33 cellular contexts compared by ENCODE assay signal in the genomic region with DNA sequence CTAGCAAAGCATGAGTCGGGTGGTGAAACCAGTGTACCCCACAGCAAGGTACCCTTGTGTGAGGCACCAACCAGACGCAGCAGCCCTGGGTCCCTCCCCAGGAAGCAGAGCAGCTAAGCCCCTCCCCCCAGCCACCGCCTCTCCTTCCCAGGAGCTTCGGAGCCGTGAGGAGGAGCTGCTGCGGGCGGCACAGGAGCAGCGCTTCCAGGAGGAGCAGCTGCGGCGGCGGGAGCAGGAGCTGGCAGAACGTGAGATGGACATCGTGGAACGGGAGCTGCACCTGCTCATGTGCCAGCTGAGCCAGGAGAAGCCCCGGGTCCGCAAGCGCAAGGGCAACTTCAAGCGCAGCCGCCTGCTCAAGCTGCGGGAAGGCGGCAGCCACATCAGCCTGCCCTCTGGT. TPM values are rescaled to one million over a fixed set of nuclear protein-coding genes. Genes with fewer than 3 reads are reported as not detected.
"Had no signal": no experiment of that assay in that cellular context is flagged by ENCODE, and none has a peak within 500 bp of the region (broad histone marks: within the 10 kb centered on the region; RNA-seq: fewer than 3 reads in every experiment).

No MANE protein-coding gene starts in this region.

- DNase-seq: activated CD4-positive, alpha-beta T cell treated with anti-CD3 and anti-CD28 coated beads for 1 hour; activated CD4-positive, alpha-beta T cell treated with anti-CD3 and anti-CD28 coated beads for 4 hours; activated CD4-positive, alpha-beta T cell treated with anti-CD3 and anti-CD28 coated beads, Interleukin-2, amount 10 ng/mL, durations not matched to agents 7 days and 5 days; activated CD4-positive, alpha-beta T cell treated with anti-CD3 and anti-CD28 coated beads, Interleukin-2, amount 50 U/mL, for 4 hours; activated CD8-positive, alpha-beta memory T cell treated with anti-CD3 and anti-CD28 coated beads for 24 hours; activated CD8-positive, alpha-beta T cell treated with anti-CD3 and anti-CD28 coated beads for 36 hours; activated effector memory CD4-positive, alpha-beta T cell treated with Interleukin-2 at 50 U/mL for 16 hours; activated gamma-delta T cell treated with Interleukin-2 at 50 U/mL for 16 hours; activated naive CD4-positive, alpha-beta T cell treated with anti-CD3 and anti-CD28 coated beads, Interleukin-2, amount 50 U/mL, for 16 hours; activated naive CD4-positive, alpha-beta T cell treated with Interleukin-2 at 50 U/mL for 16 hours; activated T-cell treated with anti-CD3 and anti-CD28 coated beads, Interleukin-2, amount 50 U/mL, for 4 hours; amniotic stem cell; anterior cingulate cortex; brain microvascular endothelial cell; effector CD8-positive, alpha-beta T cell; esophagus squamous epithelium; foreskin melanocyte; heart right ventricle; T-helper 2 cell had no signal

- H3K27me3 ChIP-seq: brain microvascular endothelial cell, esophagus squamous epithelium, gastroesophageal sphincter, heart right ventricle had no signal

- H3K4me1 ChIP-seq: esophagus squamous epithelium, gastroesophageal sphincter, heart right ventricle had no signal

- H3K9me3 ChIP-seq: esophagus squamous epithelium had no signal

- H3K27ac ChIP-seq: brain microvascular endothelial cell, coronary artery, epithelial cell of prostate, esophagus squamous epithelium, gastroesophageal sphincter, heart right ventricle had no signal

- H3K4me3 ChIP-seq: coronary artery, esophagus squamous epithelium, gastroesophageal sphincter, heart right ventricle had no signal

RNA-seq across cellular contexts. Expression of a gene that starts 12.4 kb away (rescaled TPM):
- total RNA-seq: activated CD4-positive, alpha-beta T cell treated with anti-CD3 and anti-CD28 coated beads, Interleukin-2, amount 10 ng/mL, durations not matched to agents 7 days and 5 days; activated CD8-positive, alpha-beta T cell treated with anti-CD3 and anti-CD28 coated beads for 36 hours; activated T-cell treated with anti-CD3 and anti-CD28 coated beads, Interleukin-2, amount 50 U/mL, for 4 hours; astrocyte; bronchial epithelial cell; cardiac septum; dermis microvascular lymphatic vessel endothelial cell; endothelial cell of umbilical vein; esophagus squamous epithelium; fibroblast of lung; fibroblast of villous mesenchyme; gastroesophageal sphincter; glomerular endothelial cell; heart right ventricle; T-helper 1 cell treated with Interleukin-12 subunit alpha and Interleukin-12 subunit beta and Interleukin-4 antibody, amounts not matched to agents 30 ng/mL and 1 ng/mL, for 36 hours; WTC11 had no signal
- polyA plus RNA-seq: endothelial cell of umbilical vein, esophagus, fibroblast of lung, heart right ventricle had no signal

RNA-seq across cellular contexts. Expression of a gene that starts 20.7 kb away (rescaled TPM):
- total RNA-seq: activated CD8-positive, alpha-beta T cell treated with anti-CD3 and anti-CD28 coated beads for 36 hours; bronchial epithelial cell; dermis microvascular lymphatic vessel endothelial cell; endothelial cell of umbilical vein; esophagus squamous epithelium; glomerular endothelial cell; heart right ventricle had no signal
- polyA plus RNA-seq: endothelial cell of umbilical vein had no signal
